Comparison of ENCODE assay signal across 8 cellular contexts in the genomic region with DNA sequence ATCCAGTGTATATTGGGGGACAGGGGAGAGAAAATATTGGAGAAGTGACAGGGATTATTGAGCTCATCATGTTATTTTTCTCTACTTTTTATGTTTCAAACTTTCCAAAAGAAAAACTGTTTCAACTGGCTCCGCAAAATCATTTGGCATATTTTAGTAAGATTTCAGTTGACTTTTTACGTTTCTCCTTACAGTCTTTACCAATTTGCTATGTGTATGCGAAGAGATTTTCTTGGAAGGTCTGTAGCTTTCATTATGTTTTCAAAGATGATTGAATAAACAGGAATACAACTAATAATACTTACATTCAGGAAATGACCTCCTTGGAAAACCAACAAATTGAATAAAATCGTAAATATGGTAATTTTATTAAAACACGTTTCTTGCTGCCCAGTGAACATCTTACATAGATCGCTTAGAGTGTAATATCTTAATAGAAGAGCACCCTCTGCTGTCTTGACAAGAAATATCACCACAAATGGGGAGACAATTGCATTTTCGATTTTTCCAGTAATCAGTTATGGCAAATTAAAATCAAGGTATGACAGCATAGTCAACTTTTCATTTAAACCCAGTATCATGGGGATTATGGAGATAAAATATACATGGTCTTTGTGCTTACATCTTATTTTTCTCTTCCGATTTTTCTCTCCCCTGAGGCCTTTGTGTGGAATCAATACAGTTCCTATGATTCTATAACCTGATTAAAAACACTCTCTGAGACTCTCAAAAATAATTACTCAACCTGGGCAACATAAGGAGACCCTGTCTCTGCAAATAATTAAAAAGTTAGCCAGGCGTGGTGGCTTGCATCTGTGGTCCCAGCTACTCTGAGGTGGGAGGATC. TPM values are rescaled to one million over a fixed set of nuclear protein-coding genes. Genes with fewer than 3 reads are reported as not detected.
DNase-seq lines count a peak whose midpoint lies in the region; ATAC-seq, FAIRE-seq and TF ChIP-seq lines count a peak whose summit lies in the region.

No MANE protein-coding gene starts in this region.

- no CpG with 5 or more reads among the region's 9 CpGs for WGBS in neuronal stem cell (ENCODE audit: extremely low coverage in 2 of 2, insufficient read length in 2 of 2, insufficient replicate concordance in 1 of 2), 2 donors

- no peak overlapping the region for H2AK5ac ChIP-seq in neuronal stem cell (ENCODE audit: low read depth, low read length)

- no peaks in the 10 kb centered on the region for H3K36me3 ChIP-seq in astrocyte (ENCODE audit: insufficient read depth, low read length)
- no peaks in the 10 kb centered on the region for H3K36me3 ChIP-seq in neuronal stem cell (replicated peaks in 1 of 2; ENCODE audit: control insufficient read depth in 2 of 2, insufficient read depth in 2 of 2, low read length in 2 of 2)

- peak overlapping the region; percentile 48 for H3K4me2 ChIP-seq in astrocyte (ENCODE audit: low read length)
- no peak overlapping the region for H3K4me2 ChIP-seq in neuronal stem cell (ENCODE audit: insufficient read depth, low read length, poor library complexity, severe bottlenecking)

- no peak overlapping the region for H4K8ac ChIP-seq in neuronal stem cell (ENCODE audit: low read depth, low read length)

- peak; percentile 94 for FAIRE-seq in astrocyte (lab: Jason Lieb, UNC)

- TF ChIP-seq CTCF in astrocyte (IDR thresholded peaks at IDR 0.05; ENCODE audit: insufficient read depth, low read depth, low read length) = peak; percentile 60

- H2BK120ac ChIP-seq in neuronal stem cell (ENCODE audit: low read depth, low read length) = no peak overlapping the region

- no peak overlapping the region for H3K4me3 Mint-ChIP-seq in astrocyte (ENCODE audit: unreplicated experiment)

- no peak overlapping the region for H3K27ac Mint-ChIP-seq in astrocyte (ENCODE audit: unreplicated experiment)

- H2AFZ ChIP-seq in astrocyte (ENCODE audit: low read depth, low read length) (no peak overlapping the region), neuronal stem cell (ENCODE audit: low read length) (no peak overlapping the region)

- DNase-seq in SIG-M5 treated with dmso at 0.1 percent for 504 hours (lab: John Stamatoyannopoulos, UW; ENCODE audit: unreplicated experiment) = peak; percentile 1
- no peak for DNase-seq in SIG-M5 (lab: John Stamatoyannopoulos, UW)
- DNase-seq in Kasumi-1 (lab: John Stamatoyannopoulos, UW) = peak; percentile 75 to 81
- peak; percentile 7 for DNase-seq in astrocyte (ENCODE audit: low read depth)
- DNase-seq in kidney glomerular epithelial cell (lab: John Stamatoyannopoulos, UW) = peak; percentile 27
- DNase-seq in neuronal stem cell (ENCODE audit: low spot score) = no peak
- DNase-seq in NCI-H2171 treated with DMSO at 0.1 percent for 48 hours (lab: John Stamatoyannopoulos, UW) = no peak

- H4K91ac ChIP-seq in neuronal stem cell (ENCODE audit: low read depth, low read length, poor library complexity) = no peak overlapping the region

- no peaks in the 10 kb centered on the region for H3K79me2 ChIP-seq in astrocyte (ENCODE audit: insufficient read depth, low read length)

- H2BK15ac ChIP-seq in neuronal stem cell (ENCODE audit: low read length) = no peak overlapping the region

- H3K79me1 ChIP-seq in neuronal stem cell (ENCODE audit: low read depth, low read length) = no peaks in the 10 kb centered on the region

- H3K4ac ChIP-seq in neuronal stem cell (ENCODE audit: low read length) = no peak overlapping the region

- H3K27ac ChIP-seq in astrocyte (ENCODE audit: low read depth, low read length) (no peak overlapping the region), neuronal stem cell (replicated peaks; ENCODE audit: low read length) (no peak overlapping the region)

- H3K18ac ChIP-seq in neuronal stem cell (ENCODE audit: low read length) = no peak overlapping the region

- peaks cover 3% of the 10 kb centered on the region for H3K9me3 Mint-ChIP-seq in astrocyte (ENCODE audit: unreplicated experiment)

- H3K9me3 ChIP-seq in astrocyte (ENCODE audit: insufficient read depth, low read depth, low read length) (no peaks in the 10 kb centered on the region), neuronal stem cell (replicated peaks in 1 of 2; ENCODE audit: control insufficient read depth in 2 of 2, insufficient read depth in 1 of 2, low read depth in 1 of 2, low read length in 2 of 2) (no peaks in the 10 kb centered on the region)

- H3K9ac ChIP-seq in astrocyte (ENCODE audit: low read length) (no peak overlapping the region), neuronal stem cell (ENCODE audit: low read depth, low read length, poor library complexity) (no peak overlapping the region)

- no peak overlapping the region for H3K14ac ChIP-seq in neuronal stem cell (ENCODE audit: low read length)

- no peaks in the 10 kb centered on the region for H3K27me3 ChIP-seq in astrocyte (ENCODE audit: insufficient read depth, low read length)
- no peaks in the 10 kb centered on the region for H3K27me3 ChIP-seq in neuronal stem cell (ENCODE audit: control insufficient read depth in 3 of 3, insufficient read depth in 3 of 3, low read depth in 1 of 3, low read length in 3 of 3)

- H2BK5ac ChIP-seq in neuronal stem cell (ENCODE audit: low read length) = no peak overlapping the region

- no peaks in the 10 kb centered on the region for H3K36me3 Mint-ChIP-seq in astrocyte (ENCODE audit: low read depth, unreplicated experiment)

- ATAC-seq in HG02610 (IDR thresholded peaks at IDR 0.05; ENCODE audit: unreplicated experiment) = no peak

- no peaks in the 10 kb centered on the region for H3K4me1 ChIP-seq in astrocyte (ENCODE audit: insufficient read depth, low read length)
- no peaks in the 10 kb centered on the region for H3K4me1 ChIP-seq in neuronal stem cell (ENCODE audit: control insufficient read depth in 2 of 2, insufficient read depth in 1 of 2, low read depth in 1 of 2, low read length in 2 of 2)

- H3K23ac ChIP-seq in neuronal stem cell (ENCODE audit: low read depth, low read length, poor library complexity) = no peak overlapping the region

- H3K4me3 ChIP-seq in astrocyte (ENCODE audit: insufficient read depth, low read depth, low read length) (no peak overlapping the region), neuronal stem cell (ENCODE audit: low read length in 2 of 2) (no peak overlapping the region)

- no peak overlapping the region for H2BK12ac ChIP-seq in neuronal stem cell (ENCODE audit: low read length)

- no peaks in the 10 kb centered on the region for H3K4me1 Mint-ChIP-seq in astrocyte (ENCODE audit: low read depth, unreplicated experiment)

- H4K20me1 ChIP-seq in astrocyte (ENCODE audit: insufficient read depth, low read length) = no peaks in the 10 kb centered on the region

- H3K27me3 Mint-ChIP-seq in astrocyte (ENCODE audit: low read depth, unreplicated experiment) = no peaks in the 10 kb centered on the region

RNA-seq across cellular contexts. Expression of a gene that starts 43.1 kb away (rescaled TPM):
- total RNA-seq in astrocyte = not detected in 2 replicates
- not detected for polyA plus RNA-seq in neuronal stem cell (2013, experiment 1 of 2)
- not detected for polyA plus RNA-seq in neuronal stem cell (2013, experiment 2 of 2)

Comparison
In these comparisons a context has a peak if more than half of its experiments do, and no peak if none do; other contexts are left out.
1. DNase-seq: peak in SIG-M5 treated with dmso at 0.1 percent for 504 hours (single experiment), Kasumi-1 (2 of 2), astrocyte (single experiment) and kidney glomerular epithelial cell (single experiment); none in SIG-M5 (single experiment), neuronal stem cell (single experiment) and NCI-H2171 treated with DMSO at 0.1 percent for 48 hours (single experiment).